ENCODE assay signal across 8 cellular contexts in the genomic region with DNA sequence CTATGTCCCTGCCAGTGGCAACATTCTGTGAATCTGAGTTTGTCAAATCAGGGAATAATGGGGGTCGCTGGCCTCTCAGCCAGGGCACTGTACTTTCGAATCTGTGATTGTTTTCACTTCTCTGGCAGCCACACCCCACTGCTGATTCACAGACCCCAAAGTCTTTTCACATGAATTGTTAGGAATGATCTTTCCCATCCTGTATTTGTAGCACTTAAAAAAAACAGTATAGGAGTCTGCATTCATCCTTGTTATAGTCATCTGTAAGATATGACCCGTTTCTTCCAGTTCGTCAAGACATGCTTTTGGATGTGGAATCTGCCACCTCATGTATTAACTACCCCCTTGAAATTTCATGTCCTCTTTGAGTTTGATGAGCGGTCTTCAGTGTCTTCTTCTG. TPM values are rescaled to one million over a fixed set of nuclear protein-coding genes. Genes with fewer than 3 reads are reported as not detected.
DNase-seq lines count a peak whose midpoint lies in the region; ATAC-seq, FAIRE-seq and TF ChIP-seq lines count a peak whose summit lies in the region.

No MANE protein-coding gene starts in this region.

- WGBS in esophagus, 2 donors: 36 to 40% methylated on average over 5 of the region's 5 CpGs
- WGBS in pancreas, 2 donors: 36 to 45% methylated on average over 5 of the region's 5 CpGs

- H3K4me1 ChIP-seq in esophagus (ENCODE audit: control insufficient read depth in 2 of 2, insufficient read depth in 2 of 2, low read length in 1 of 2): peaks cover 9 to 25% of the 10 kb centered on the region in 2 donors
- peaks cover 0 to 24% (median 8%) of the 10 kb centered on the region in 3 donors for H3K4me1 ChIP-seq in pancreas

- DNase-seq in EH (ENCODE audit: low read depth) (peak; percentile 60), RKO (ENCODE audit: low spot score) (peak; percentile 56), pancreas (no peak), nucleus accumbens (lab: John Stamatoyannopoulos, UW) (no peak), HPDE6-E6E7 (ENCODE audit: extremely low spot score) (no peak), GM20000 (ENCODE audit: low spot score) (no peak)

- no peak for FAIRE-seq in pancreas (lab: Jason Lieb, UNC)

- H3K4me3 ChIP-seq in esophagus (ENCODE audit: low read depth in 1 of 2, low read length in 2 of 2): peak overlapping the region; percentile 74 to 84
- H3K4me3 ChIP-seq in pancreas: peak overlapping the region; percentile 53 to 97 (median 62)

- H3K27ac ChIP-seq in esophagus (ENCODE audit: low read depth in 2 of 2, low read length in 1 of 2) (peak overlapping the region; percentile 91 to 99), pancreas (peak overlapping the region in 1 of 4 donors; percentile 98)

- intact Hi-C loops in pancreas (cut with DNase I): no loop called here

- TF ChIP-seq CTCF in pancreas (IDR thresholded peaks at IDR 0.05) (no peak), GM20000 (IDR thresholded peaks at IDR 0.05; ENCODE audit: extremely low read depth, missing control alignments) (no peak)

- ATAC-seq in pancreas: no peak
- no peak for ATAC-seq in HG02973 (IDR thresholded peaks at IDR 0.05; ENCODE audit: unreplicated experiment)

- H3K27me3 ChIP-seq in esophagus (ENCODE audit: control insufficient read depth in 1 of 2, insufficient read depth in 2 of 2, low read length in 2 of 2) (no peaks in the 10 kb centered on the region), pancreas (no peaks in the 10 kb centered on the region)

- H3K36me3 ChIP-seq in esophagus (ENCODE audit: control insufficient read depth in 2 of 2, insufficient read depth in 2 of 2, low read length in 1 of 2) (peaks cover 8 to 11% of the 10 kb centered on the region in 2 donors), pancreas (peaks cover 2 to 17% (median 5%) of the 10 kb centered on the region in 3 donors)

- H3K9me3 ChIP-seq in esophagus (ENCODE audit: control insufficient read depth in 2 of 2, insufficient read depth in 1 of 2, low read depth in 1 of 2, low read length in 1 of 2) (no peaks in the 10 kb centered on the region), pancreas (no peaks in the 10 kb centered on the region)

RNA-seq across cellular contexts. Expression of a gene that starts 0.9 kb away (rescaled TPM):
- polyA plus RNA-seq in esophagus (100 to 1,000 TPM; 356 to 374 TPM), pancreas (100 to 1,000 TPM; 136 to 138 TPM)
- total RNA-seq in pancreas: 10 to 100 TPM; 38.9 to 83.2 (median 54.4) TPM

Comparison
In these comparisons a context has a peak if more than half of its experiments do, and no peak if none do; other contexts are left out.
1. DNase-seq: peak in EH (single experiment) and RKO (single experiment); none in pancreas (0 of 6), nucleus accumbens (0 of 56), HPDE6-E6E7 (single experiment) and GM20000 (single experiment).